Comparison of ENCODE assay signal across 21 cellular contexts in genomic region chr4:94673961-94674360, GRCh38.
"Had no signal": no experiment of that assay in that cellular context is flagged by ENCODE, and none has a peak within 500 bp of the region (broad histone marks: within the 10 kb centered on the region; RNA-seq: fewer than 3 reads in every experiment).

No MANE protein-coding gene starts in this region.

- H3K4me3 ChIP-seq: ascending aorta, gastrocnemius medialis, tibial nerve had no signal

- DNase-seq: activated CD4-positive, alpha-beta memory T cell treated with anti-CD3 and anti-CD28 coated beads, Interleukin-2, amount 10 ng/mL, durations not matched to agents 7 days and 5 days; activated CD4-positive, alpha-beta T cell treated with anti-CD3 and anti-CD28 coated beads, Interleukin-2, amount 10 ng/mL, durations not matched to agents 24 days and 14 days; activated CD8-positive, alpha-beta memory T cell treated with anti-CD3 and anti-CD28 coated beads, Interleukin-2, amount 50 U/mL, for 48 hours; activated gamma-delta T cell; activated naive CD4-positive, alpha-beta T cell treated with anti-CD3 and anti-CD28 coated beads, Interleukin-2, amount 10 ng/mL, durations not matched to agents 7 days and 5 days; activated naive CD8-positive, alpha-beta T cell treated with anti-CD3 and anti-CD28 coated beads, Interleukin-2, amount 10 ng/mL, durations not matched to agents 7 days and 5 days; activated T-cell treated with anti-CD3 and anti-CD28 coated beads, Interleukin-2, amount 50 U/mL, for 24 hours; cortex of kidney; effector memory CD8-positive, alpha-beta T cell; erythroblast; gastrocnemius medialis; glutamatergic neuron; left ventricle myocardium superior; naive B cell; occipital lobe; right cardiac atrium; stimulated activated CD4-positive, alpha-beta T cell treated with anti-CD3 and anti-CD28 coated beads, Interleukin-2, amount 100 ng/mL, for 48 hours; stimulated activated naive CD4-positive, alpha-beta T cell treated with Interleukin-2 at 50 U/mL for 16 hours had no signal

- H3K27ac ChIP-seq: gastrocnemius medialis, tibial nerve had no signal

- H3K4me1 ChIP-seq: gastrocnemius medialis, tibial nerve had no signal

- H3K9me3 ChIP-seq: ascending aorta, gastrocnemius medialis, tibial nerve had no signal

- H3K27me3 ChIP-seq: ascending aorta, gastrocnemius medialis, tibial nerve had no signal

- ATAC-seq: activated CD4-positive, CD25-positive, alpha-beta regulatory T cell treated with anti-CD3 and anti-CD28 coated beads, Interleukin-2, amount 50 U/mL, for 24 hours; effector memory CD8-positive, alpha-beta T cell; gastrocnemius medialis; left ventricle myocardium superior had no signal

- H3K36me3 ChIP-seq: gastrocnemius medialis, tibial nerve had no signal
